ENCODE assay signal across 21 cellular contexts in the genomic region with DNA sequence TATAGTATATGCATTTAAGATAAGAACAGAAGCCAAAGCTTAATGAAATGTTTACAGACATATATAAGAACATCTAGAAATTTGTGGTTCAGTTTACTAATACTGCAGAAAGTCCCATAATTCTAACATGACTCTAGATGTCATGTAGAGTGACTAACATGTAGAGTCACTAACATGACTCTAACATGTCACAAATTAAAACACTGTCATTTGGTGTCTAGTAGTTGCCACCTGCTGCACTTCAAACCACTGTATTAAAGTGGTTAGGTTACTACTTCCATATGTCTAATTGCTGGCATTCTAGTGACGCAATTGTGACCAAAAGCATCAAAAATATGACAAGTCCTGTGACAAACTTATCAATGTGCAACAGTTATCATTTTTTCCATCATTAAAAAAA.
DNase-seq lines count a peak whose midpoint lies in the region; ATAC-seq, FAIRE-seq and TF ChIP-seq lines count a peak whose summit lies in the region.
"Had no signal": no experiment of that assay in that cellular context is flagged by ENCODE, and none has a peak within 500 bp of the region (broad histone marks: within the 10 kb centered on the region; RNA-seq: fewer than 3 reads in every experiment).

No MANE protein-coding gene starts in this region.

- peak; percentile 61 for ATAC-seq in activated naive CD8-positive, alpha-beta T cell treated with anti-CD3 and anti-CD28 coated beads, Interleukin-2, amount 50 U/mL, for 24 hours
- ATAC-seq in GM12878, result peak; percentile 61
- ATAC-seq in stimulated activated naive CD8-positive, alpha-beta T cell treated with anti-CD3 and anti-CD28 coated beads, Interleukin-15, Interleukin-2, amounts not matched to agents 100 U/mL and 50 U/mL, for 24 hours, result peak; percentile 32
- ATAC-seq: CD8-positive, alpha-beta T cell had no signal

- no peak for FAIRE-seq in GM12878 (lab: Jason Lieb, UNC)
- FAIRE-seq: G401.6, GM12891, GM18507 had no signal

- no TSS peak for BruUV-seq in GM12878 (replicated peaks; lab: Mats Ljungman, UMichigan)

- H3K27me3 Mint-ChIP-seq in activated naive CD8-positive, alpha-beta T cell treated with anti-CD3 and anti-CD28 coated beads, Interleukin-2, amount 50 U/mL, for 24 hours, result no peaks in the 10 kb centered on the region
- H3K27me3 Mint-ChIP-seq in activated naive CD8-positive, alpha-beta T cell treated with anti-CD3 and anti-CD28 coated beads for 36 hours, result no peaks in the 10 kb centered on the region
- H3K27me3 Mint-ChIP-seq: B cell; CD4-positive, CD25-positive, alpha-beta regulatory T cell had no signal

- no peak for TF ChIP-seq RAD21 in GM12878 (IDR thresholded peaks at IDR 0.05; ENCODE audit: insufficient read depth, low read depth, low read length)

- H3K27ac ChIP-seq in GM12878 (ENCODE audit: control insufficient read depth, insufficient read depth), result no peak overlapping the region
- H3K27ac ChIP-seq: 22Rv1, BLaER1, C4-2B had no signal

- no peaks in the 10 kb centered on the region for H3K79me2 ChIP-seq in GM12878 (ENCODE audit: control insufficient read depth, insufficient read depth, low read length)

- H3K27me3 ChIP-seq in GM12878 (replicated peaks in 1 of 2; ENCODE audit: control insufficient read depth in 2 of 2, insufficient read depth in 2 of 2, low read length in 1 of 2), result no peaks in the 10 kb centered on the region
- H3K27me3 ChIP-seq in MG63, result no peaks in the 10 kb centered on the region
- H3K27me3 ChIP-seq: BLaER1 had no signal

- H3K9ac ChIP-seq in GM12878 (ENCODE audit: control insufficient read depth, insufficient read depth, low read length), result no peak overlapping the region
- H3K9ac ChIP-seq: BLaER1 had no signal

- H3K4me1 Mint-ChIP-seq in activated naive CD8-positive, alpha-beta T cell treated with anti-CD3 and anti-CD28 coated beads, Interleukin-2, amount 50 U/mL, for 24 hours, result no peaks in the 10 kb centered on the region
- H3K4me1 Mint-ChIP-seq in activated naive CD8-positive, alpha-beta T cell treated with anti-CD3 and anti-CD28 coated beads for 36 hours, result no peaks in the 10 kb centered on the region
- H3K4me1 Mint-ChIP-seq: B cell had no signal

- POLR2A ChIA-PET in GM12878 (lab: Charles Lee) (no interaction called here), GM10248 (lab: Yijun Ruan, JAX) (no interaction called here)

- H2AFZ ChIP-seq in GM12878 (ENCODE audit: control insufficient read depth, low read depth, low read length), result no peak overlapping the region

- no peak overlapping the region for H3K4me2 ChIP-seq in GM12878 (ENCODE audit: control insufficient read depth, insufficient read depth)
- H3K4me2 ChIP-seq: BLaER1 had no signal

- SMC1A ChIA-PET in GM12878 (lab: Charles Lee; ENCODE audit: uncharacterized antibody, unreplicated experiment), result no interaction called here

- peaks cover 17% of the 10 kb centered on the region for H3K9me3 Mint-ChIP-seq in activated naive CD8-positive, alpha-beta T cell treated with anti-CD3 and anti-CD28 coated beads, Interleukin-2, amount 50 U/mL, for 24 hours
- peaks cover 16% of the 10 kb centered on the region for H3K9me3 Mint-ChIP-seq in activated naive CD8-positive, alpha-beta T cell treated with anti-CD3 and anti-CD28 coated beads for 36 hours

- intact Hi-C loops in GM12878 (cut with micrococcal nuclease; ENCODE audit: unreplicated experiment), result no loop called here

- DNase-seq in activated naive CD8-positive, alpha-beta T cell treated with anti-CD3 and anti-CD28 coated beads, Interleukin-2, amount 50 U/mL, for 24 hours, result no peak
- no peak for DNase-seq in activated naive CD8-positive, alpha-beta T cell treated with anti-CD3 and anti-CD28 coated beads for 36 hours
- no peak for DNase-seq in GM12878 (ENCODE audit: low read depth, low spot score)
- no peak for DNase-seq in stimulated activated naive CD8-positive, alpha-beta T cell treated with anti-CD3 and anti-CD28 coated beads, Interleukin-15, Interleukin-2, amounts not matched to agents 100 U/mL and 50 U/mL, for 24 hours
- no peak for DNase-seq in GM10248 (ENCODE audit: extremely low spot score)
- no peak for DNase-seq in MG63
- DNase-seq: Caco-2; CD4-positive, CD25-positive, alpha-beta regulatory T cell; CD8-positive, alpha-beta T cell; DMS153; DND-41; GOT3; HFFc6 had no signal

- TF ChIP-seq CTCF in GM12878 (IDR thresholded peaks at IDR 0.05 in 2 of 3, conservative IDR thresholded peaks at IDR 0.05 in 1 of 3; ENCODE audit: control insufficient read depth in 2 of 3, extremely low read depth in 1 of 3, insufficient read depth in 1 of 3, low read depth in 3 of 3, low read length in 3 of 3) (no peak), GM10248 (IDR thresholded peaks at IDR 0.05; ENCODE audit: control extremely low read depth, extremely low read depth, low read depth, missing control alignments) (no peak)

- H3K27ac Mint-ChIP-seq in activated naive CD8-positive, alpha-beta T cell treated with anti-CD3 and anti-CD28 coated beads, Interleukin-2, amount 50 U/mL, for 24 hours, result no peak overlapping the region
- no peak overlapping the region for H3K27ac Mint-ChIP-seq in activated naive CD8-positive, alpha-beta T cell treated with anti-CD3 and anti-CD28 coated beads for 36 hours
- H3K27ac Mint-ChIP-seq: B cell; CD4-positive, CD25-positive, alpha-beta regulatory T cell; CD8-positive, alpha-beta T cell; HFFc6 had no signal

- no peaks in the 10 kb centered on the region for H3K4me1 ChIP-seq in GM12878 (ENCODE audit: control insufficient read depth, insufficient read depth, low read length)
- H3K4me1 ChIP-seq: BLaER1, Caco-2, HAP-1 had no signal

- H3K36me3 ChIP-seq in GM12878 (ENCODE audit: control insufficient read depth in 2 of 2, insufficient read depth in 2 of 2, low read length in 1 of 2), result no peaks in the 10 kb centered on the region
- peaks cover 8% of the 10 kb centered on the region; the same call in 1 of the 2 replicates for H3K36me3 ChIP-seq in MG63
- H3K36me3 ChIP-seq: BLaER1, HAP-1 had no signal

- no peak for TF ChIP-seq POLR2A in GM12878 (IDR thresholded peaks at IDR 0.05; ENCODE audit: low read depth, low read length)

- peaks cover 8% of the 10 kb centered on the region for H3K36me3 Mint-ChIP-seq in activated naive CD8-positive, alpha-beta T cell treated with anti-CD3 and anti-CD28 coated beads, Interleukin-2, amount 50 U/mL, for 24 hours (ENCODE audit: low read depth)
- peaks cover 23% of the 10 kb centered on the region for H3K36me3 Mint-ChIP-seq in activated naive CD8-positive, alpha-beta T cell treated with anti-CD3 and anti-CD28 coated beads for 36 hours

- CTCF ChIA-PET in GM12878 (lab: Yijun Ruan, JAX), result no interaction called here
- CTCF ChIA-PET in GM10248 (lab: Yijun Ruan, JAX), result no interaction called here

- H4K20me1 ChIP-seq in GM12878 (ENCODE audit: control insufficient read depth, insufficient read depth), result no peaks in the 10 kb centered on the region
- H4K20me1 ChIP-seq: BLaER1 had no signal

- no peak for TF ChIP-seq EP300 in GM12878 (IDR thresholded peaks at IDR 0.05; ENCODE audit: borderline replicate concordance in 1 of 2, control insufficient read depth in 1 of 2, low read depth in 2 of 2, low read length in 2 of 2)

- 65% methylated on average over 1 of the region's 1 CpG for WGBS in GM12878 (ENCODE audit: insufficient coverage, insufficient replicate concordance, low lambda C conversion rate, missing lambda C conversion rate)

- no peaks in the 10 kb centered on the region; the same call in 2 of the 3 replicates for H3K9me3 ChIP-seq in GM12878 (replicated peaks; ENCODE audit: control insufficient read depth, insufficient read depth, low read length)
- peaks cover 32% of the 10 kb centered on the region for H3K9me3 ChIP-seq in MG63

- RAD21 ChIA-PET in GM12878 (lab: Charles Lee; ENCODE audit: unreplicated experiment), result no interaction called here

- no peak overlapping the region for H3K4me3 Mint-ChIP-seq in activated naive CD8-positive, alpha-beta T cell treated with anti-CD3 and anti-CD28 coated beads, Interleukin-2, amount 50 U/mL, for 24 hours
- no peak overlapping the region for H3K4me3 Mint-ChIP-seq in activated naive CD8-positive, alpha-beta T cell treated with anti-CD3 and anti-CD28 coated beads for 36 hours
- H3K4me3 Mint-ChIP-seq: B cell; CD4-positive, CD25-positive, alpha-beta regulatory T cell; CD8-positive, alpha-beta T cell; HFFc6 had no signal

- H3K4me3 ChIP-seq in GM12878, result no peak overlapping the region
- no peak overlapping the region for H3K4me3 ChIP-seq in MG63
- H3K4me3 ChIP-seq: BLaER1, HAP-1 had no signal

- in situ Hi-C loops in GM12878 (cut with MboI), result no loop called here

TF ChIP-seq in GM12878, 131 proteins besides CTCF, POLR2A, EP300 and RAD21 (continues in another document):
- TF ChIP-seq SMC3 (IDR thresholded peaks at IDR 0.05; ENCODE audit: borderline replicate concordance, low read length) (no peak), IKZF2 (IDR thresholded peaks at IDR 0.05) (no peak), ETV6 (conservative IDR thresholded peaks at IDR 0.05 in 1 of 2, IDR thresholded peaks at IDR 0.05 in 1 of 2; ENCODE audit: borderline replicate concordance in 1 of 2, low read depth in 1 of 2) (no peak), MEF2A (IDR thresholded peaks at IDR 0.05; ENCODE audit: insufficient read depth, low read depth, low read length) (no peak), MYC (IDR thresholded peaks at IDR 0.05; ENCODE audit: insufficient read depth, insufficient read length, insufficient replicate concordance, low read length, severe bottlenecking) (no peak)
